Comparison of ENCODE assay signal across 12 cellular contexts in the genomic region with DNA sequence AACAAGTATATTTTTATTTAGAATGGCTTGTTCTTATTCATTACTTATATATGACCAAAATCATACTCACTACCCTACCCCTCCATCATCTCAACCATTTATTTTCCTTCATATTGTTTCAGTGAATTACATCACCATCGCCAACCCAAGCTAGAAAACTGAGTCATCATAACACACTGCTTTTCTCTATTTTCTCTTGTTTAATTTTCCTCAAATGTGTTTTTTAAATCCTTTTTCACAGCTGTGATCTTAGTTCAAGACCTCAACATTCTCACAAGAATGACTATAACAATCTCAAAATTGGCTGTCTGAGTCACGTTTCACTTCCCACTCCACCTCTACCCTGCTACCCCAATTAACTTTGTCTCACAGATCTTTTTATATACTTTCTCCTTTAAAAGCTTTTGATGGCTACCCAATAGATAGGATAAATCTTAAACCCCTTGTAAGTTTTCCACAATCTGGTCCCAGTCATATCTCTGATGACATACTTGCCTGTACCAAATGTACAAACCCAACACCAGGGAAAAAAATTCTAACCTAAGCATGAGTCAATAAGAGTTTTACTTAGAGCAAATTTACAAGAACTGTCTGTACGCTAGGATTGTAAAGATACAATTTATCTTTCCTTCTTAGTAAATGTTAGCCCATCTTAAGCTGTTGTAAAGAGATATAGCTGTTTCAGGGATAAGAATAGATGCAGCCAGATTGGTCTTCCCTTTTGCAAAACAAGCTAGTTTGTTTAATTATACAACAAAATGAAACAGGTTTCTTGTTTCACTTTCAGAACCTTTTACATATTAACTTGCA.
DNase-seq lines count a peak whose midpoint lies in the region; ATAC-seq and TF ChIP-seq lines count a peak whose summit lies in the region.
"Had no signal": no experiment of that assay in that cellular context is flagged by ENCODE, and none has a peak within 500 bp of the region (broad histone marks: within the 10 kb centered on the region; RNA-seq: fewer than 3 reads in every experiment).

No MANE protein-coding gene starts in this region.

- ATAC-seq in HG02571 (IDR thresholded peaks at IDR 0.05; ENCODE audit: unreplicated experiment) (peak; percentile 62), HG03457 (IDR thresholded peaks at IDR 0.05; ENCODE audit: unreplicated experiment) (peak; percentile 64)
- ATAC-seq: lower lobe of right lung had no signal

- H3K9me3 ChIP-seq in transverse colon, result no peaks in the 10 kb centered on the region
- H3K9me3 ChIP-seq: lower lobe of right lung had no signal

- no peak for TF ChIP-seq EP300 in transverse colon (IDR thresholded peaks at IDR 0.05; ENCODE audit: low read depth)

- 66 to 70% methylated on average over 3 of the region's 3 CpGs for WGBS in transverse colon (ENCODE audit: low coverage in 1 of 2), 2 donors

- no peaks in the 10 kb centered on the region for H3K36me3 ChIP-seq in transverse colon
- H3K36me3 ChIP-seq: lower lobe of right lung had no signal

- H3K4me3 ChIP-seq in transverse colon, result no peak overlapping the region
- H3K4me3 ChIP-seq: lower lobe of right lung had no signal

- in situ Hi-C loops in transverse colon (cut with MboI; ENCODE audit: low pct_ligation_motif_present in 1 of 4, low pct_unique_long_range_greater_than_20kb in 1 of 4, low sequenced_read_pairs in 3 of 4), result no loop called here

- DNase-seq in NOMO-1 (lab: John Stamatoyannopoulos, UW; ENCODE audit: unreplicated experiment in 2 of 2) (peak; percentile 0 to 57), NOMO-1 treated with dmso at 0.1 percent for 144 hours (lab: John Stamatoyannopoulos, UW; ENCODE audit: unreplicated experiment) (no peak), renal cortical epithelial cell (ENCODE audit: low read depth) (peak; percentile 11), NCI-H510A treated with DMSO at 0.1 percent for 48 hours (lab: John Stamatoyannopoulos, UW) (no peak), transverse colon (no peak), NCI-H146 treated with DMSO at 0.1 percent for 48 hours (lab: John Stamatoyannopoulos, UW; ENCODE audit: unreplicated experiment) (no peak)
- DNase-seq: 8988T; activated CD4-positive, CD25-positive, alpha-beta regulatory T cell; NCI-H82 had no signal

- TF ChIP-seq CTCF in transverse colon (IDR thresholded peaks at IDR 0.05), result no peak

- TF ChIP-seq POLR2A in transverse colon (IDR thresholded peaks at IDR 0.05), result no peak

- intact Hi-C loops in transverse colon (cut with DNase I; ENCODE audit: low total_unique reads), result no loop called here

- H3K4me1 ChIP-seq in transverse colon, result no peaks in the 10 kb centered on the region
- H3K4me1 ChIP-seq: lower lobe of right lung had no signal

- no peaks in the 10 kb centered on the region for H3K27me3 ChIP-seq in transverse colon

- H3K27ac ChIP-seq in transverse colon, result no peak overlapping the region
- H3K27ac ChIP-seq: lower lobe of right lung had no signal

Comparison
In these comparisons a context has a peak if more than half of its experiments do, and no peak if none do; other contexts are left out.
1. DNase-seq: peak in NOMO-1 (2 of 2) and renal cortical epithelial cell (single experiment); none in NOMO-1 treated with dmso at 0.1 percent for 144 hours (single experiment), NCI-H510A treated with DMSO at 0.1 percent for 48 hours (single experiment), transverse colon (single experiment) and NCI-H146 treated with DMSO at 0.1 percent for 48 hours (single experiment).